Comparison of ENCODE assay signal across 18 cellular contexts in genomic region chr16:68357521-68357922, GRCh38.
"Had no signal": no experiment of that assay in that cellular context is flagged by ENCODE, and none has a peak within 500 bp of the region (broad histone marks: within the 10 kb centered on the region; RNA-seq: fewer than 3 reads in every experiment).

No MANE protein-coding gene starts in this region.

- H3K4me3 ChIP-seq: hepatocyte, left ventricle myocardium inferior, prostate gland, tibial artery had no signal

- H3K27me3 ChIP-seq: hepatocyte, tibial artery had no signal

- H3K9me3 ChIP-seq: left ventricle myocardium inferior, prostate gland, tibial artery had no signal

- H3K9me3 Mint-ChIP-seq: activated T-cell treated with anti-CD3 and anti-CD28 coated beads, Interleukin-2, amount 50 U/mL, for 4 hours; neural crest cell; WTC11 had no signal

- ATAC-seq: right cardiac atrium, WTC11 had no signal

- H3K27ac Mint-ChIP-seq: WTC11 had no signal

- H3K4me1 Mint-ChIP-seq: neural crest cell, WTC11 had no signal

- H3K4me3 Mint-ChIP-seq: neural crest cell, WTC11 had no signal

- H3K27ac ChIP-seq: hepatocyte, left ventricle myocardium inferior, prostate gland, tibial artery had no signal

- DNase-seq: activated CD4-positive, alpha-beta T cell treated with anti-CD3 and anti-CD28 coated beads for 48 hours; activated CD8-positive, alpha-beta memory T cell treated with anti-CD3 and anti-CD28 coated beads, Interleukin-2, amount 50 U/mL, for 4 hours; activated effector memory CD4-positive, alpha-beta T cell treated with anti-CD3 and anti-CD28 coated beads, Interleukin-2, amount 50 U/mL, for 16 hours; activated naive CD4-positive, alpha-beta T cell treated with anti-CD3 and anti-CD28 coated beads, Interleukin-2, amount 50 U/mL, for 16 hours; activated T-cell treated with anti-CD3 and anti-CD28 coated beads, Interleukin-2, amount 50 U/mL, for 4 hours; dermis blood vessel endothelial cell; effector memory CD4-positive, alpha-beta T cell; left ventricle myocardium inferior; mammary epithelial cell; midbrain; stimulated activated CD4-positive, alpha-beta T cell treated with anti-CD3 and anti-CD28 coated beads, Interleukin-2, amount 100 ng/mL, for 24 hours; stimulated activated naive CD4-positive, alpha-beta T cell treated with Interleukin-2 at 50 U/mL for 16 hours; tibial artery had no signal

- H3K4me1 ChIP-seq: left ventricle myocardium inferior, tibial artery had no signal
